In the genomic region with DNA sequence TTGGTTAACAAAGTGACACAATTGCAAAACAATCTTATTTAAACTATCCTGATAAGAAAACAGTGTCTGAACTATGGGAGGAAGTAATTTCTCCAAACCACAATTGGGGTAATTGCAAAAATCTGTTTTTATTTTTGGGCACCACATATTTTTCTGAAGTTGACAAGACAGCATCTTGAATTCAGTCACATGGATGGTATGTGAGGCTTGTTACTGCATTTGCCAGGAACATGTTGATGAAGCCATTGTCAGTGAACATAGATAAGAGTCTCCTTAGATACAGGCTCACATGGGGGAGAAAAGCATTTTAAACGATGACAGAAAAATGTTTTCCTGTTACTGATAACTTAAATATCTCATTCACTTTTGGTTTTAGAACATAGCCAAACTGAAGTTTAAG, we compare ENCODE assay signal across 18 cellular contexts. TPM values are rescaled to one million over a fixed set of nuclear protein-coding genes. Genes with fewer than 3 reads are reported as not detected.
DNase-seq lines count a peak whose midpoint lies in the region; ATAC-seq, FAIRE-seq and TF ChIP-seq lines count a peak whose summit lies in the region.
"Had no signal": no experiment of that assay in that cellular context is flagged by ENCODE, and none has a peak within 500 bp of the region (broad histone marks: within the 10 kb centered on the region; RNA-seq: fewer than 3 reads in every experiment).

No MANE protein-coding gene starts in this region.

- FAIRE-seq in GM19239 (lab: Jason Lieb, UNC) = no peak

- TF ChIP-seq CTCF in AG09319 (IDR thresholded peaks at IDR 0.05; ENCODE audit: low read depth, low read length) (no peak), IMR-90 (conservative IDR thresholded peaks at IDR 0.05; ENCODE audit: low read depth, low read length) (no peak), upper lobe of right lung (IDR thresholded peaks at IDR 0.05) (no peak)

- H3K4me2 ChIP-seq in IMR-90 (ENCODE audit: low read depth, low read length) = peak overlapping the region; percentile 60; the same call in 1 of the 2 replicates
- no peak overlapping the region for H3K4me2 ChIP-seq in mesenchymal stem cell (ENCODE audit: low read length, poor library complexity, severe bottlenecking)

- no peak overlapping the region for H4K91ac ChIP-seq in IMR-90 (ENCODE audit: insufficient read depth, low read depth, low read length)
- H4K91ac ChIP-seq in mesenchymal stem cell (ENCODE audit: low read length) = no peak overlapping the region

- CTCF ChIA-PET in IMR-90 (lab: Yijun Ruan, JAX) = no interaction called here

- H2AK5ac ChIP-seq in IMR-90 (ENCODE audit: low read depth, low read length) (peak overlapping the region; percentile 66; the same call in 1 of the 2 replicates), mesenchymal stem cell (ENCODE audit: low read length, severe bottlenecking) (no peak overlapping the region)

- H3K18ac ChIP-seq in IMR-90 (ENCODE audit: low read depth, low read length) = no peak overlapping the region
- H3K18ac ChIP-seq in mesenchymal stem cell (ENCODE audit: low read depth in 1 of 2, low read length in 2 of 2) = no peak overlapping the region

- H3K4ac ChIP-seq in IMR-90 (ENCODE audit: low read depth, low read length) (no peak overlapping the region), mesenchymal stem cell (ENCODE audit: low read depth in 1 of 2, low read length in 2 of 2) (no peak overlapping the region)

- no peaks in the 10 kb centered on the region for H3K9me3 ChIP-seq in IMR-90 (ENCODE audit: control insufficient read depth, insufficient read depth, low read length)
- H3K9me3 ChIP-seq in mesenchymal stem cell (ENCODE audit: control insufficient read depth, low read length) = no peaks in the 10 kb centered on the region
- H3K9me3 ChIP-seq in upper lobe of right lung = no peaks in the 10 kb centered on the region
- H3K9me3 ChIP-seq: colonic mucosa had no signal

- H3K56ac ChIP-seq in IMR-90 (ENCODE audit: extremely low read depth, insufficient read depth, low read length) = no peak overlapping the region

- H3K36me3 ChIP-seq in IMR-90 (ENCODE audit: control insufficient read depth, insufficient read depth, low read length) (no peaks in the 10 kb centered on the region), mesenchymal stem cell (ENCODE audit: control insufficient read depth in 1 of 2, insufficient read depth in 2 of 2, low read depth in 1 of 2, low read length in 2 of 2) (no peaks in the 10 kb centered on the region), upper lobe of right lung (no peaks in the 10 kb centered on the region)
- H3K36me3 ChIP-seq: colonic mucosa had no signal

- no peak overlapping the region for H3K27ac ChIP-seq in IMR-90 (ENCODE audit: insufficient read depth, low read length)
- H3K27ac ChIP-seq in mesenchymal stem cell (ENCODE audit: low read length, poor library complexity, severe bottlenecking) = no peak overlapping the region
- no peak overlapping the region for H3K27ac ChIP-seq in upper lobe of right lung
- H3K27ac ChIP-seq: colonic mucosa had no signal

- H2BK5ac ChIP-seq in IMR-90 (ENCODE audit: low read depth, low read length, poor library complexity, severe bottlenecking) (peak overlapping the region; percentile 72), mesenchymal stem cell (ENCODE audit: low read depth, low read length, poor library complexity, severe bottlenecking) (no peak overlapping the region)

- H3K14ac ChIP-seq in IMR-90 (replicated peaks; ENCODE audit: low read depth, low read length) = peak overlapping the region; percentile 77; the same call in 1 of the 2 replicates
- H3K14ac ChIP-seq in mesenchymal stem cell (ENCODE audit: low read length in 2 of 2) = no peak overlapping the region

- no peaks in the 10 kb centered on the region for H4K20me1 ChIP-seq in IMR-90 (ENCODE audit: insufficient read depth, low read length)

- no peak for TF ChIP-seq POLR2A in IMR-90 (IDR thresholded peaks at IDR 0.05; ENCODE audit: low read depth, low read length)

- H2AFZ ChIP-seq in IMR-90 (replicated peaks; ENCODE audit: low read length, poor library complexity) = no peak overlapping the region
- no peak overlapping the region for H2AFZ ChIP-seq in mesenchymal stem cell (ENCODE audit: low read depth, low read length)

- H3K23ac ChIP-seq in IMR-90 (ENCODE audit: low read depth, low read length) (no peak overlapping the region), mesenchymal stem cell (ENCODE audit: low read length in 2 of 2) (no peak overlapping the region)

- peaks cover 4% of the 10 kb centered on the region; the same call in 1 of the 2 replicates for H3K9me1 ChIP-seq in IMR-90 (ENCODE audit: insufficient read depth, low read length)

- no peak overlapping the region for H2BK12ac ChIP-seq in mesenchymal stem cell (ENCODE audit: low read length in 2 of 2)

- H3K79me1 ChIP-seq in IMR-90 (ENCODE audit: low read depth in 1 of 2, low read length in 2 of 2) = peaks cover 4 to 12% of the 10 kb centered on the region in 2 experiments; a peak in 3 of 4 replicates
- H3K79me1 ChIP-seq in mesenchymal stem cell (replicated peaks; ENCODE audit: low read length, poor library complexity, severe bottlenecking) = peaks cover 2% of the 10 kb centered on the region

- no peak overlapping the region for H2AK9ac ChIP-seq in IMR-90 (replicated peaks; ENCODE audit: low read depth, low read length, poor library complexity)

- intact Hi-C loops in IMR-90 (cut with micrococcal nuclease) = no loop called here
- intact Hi-C loops in upper lobe of right lung (cut with DNase I) = no loop called here

- peak; percentile 16 for DNase-seq in AG09319 (ENCODE audit: extremely low read depth, low read depth)
- peak; percentile 50 for DNase-seq in IMR-90
- peak; percentile 32 for DNase-seq in dermis blood vessel endothelial cell
- no peak for DNase-seq in mesenchymal stem cell
- DNase-seq in GF-D8 (lab: John Stamatoyannopoulos, UW) = no peak
- no peak for DNase-seq in GM19239 (ENCODE audit: insufficient read length, low spot score)
- no peak for DNase-seq in upper lobe of right lung
- DNase-seq in NCI-H1694 treated with DMSO at 0.1 percent for 48 hours (lab: John Stamatoyannopoulos, UW) = no peak
- DNase-seq: activated CD4-positive, alpha-beta T cell treated with anti-CD3 and anti-CD28 coated beads, Interleukin-2, amount 10 ng/mL, durations not matched to agents 24 days and 14 days; activated naive CD8-positive, alpha-beta T cell treated with anti-CD3 and anti-CD28 coated beads, Interleukin-2, amount 50 U/mL, for 24 hours; activated T-cell treated with anti-CD3 and anti-CD28 coated beads, Interleukin-2, amount 50 U/mL, for 24 hours; colonic mucosa; DMS53; NCI-H1694; NCI-H526 treated with DMSO at 0.1 percent for 48 hours; RPMI8226; stimulated activated naive CD8-positive, alpha-beta T cell treated with anti-CD3 and anti-CD28 coated beads, Interleukin-15, Interleukin-2, amounts not matched to agents 100 U/mL and 50 U/mL, for 24 hours had no signal

- no CpG with 5 or more reads among the region's 1 CpG for WGBS in IMR-90 (ENCODE audit: extremely low coverage in 2 of 2, insufficient read length in 1 of 2), 2 experiments
- WGBS in mesenchymal stem cell = no CpG with 5 or more reads among the region's 1 CpG

- ATAC-seq in IMR-90 (ENCODE audit: low read depth) = no peak
- no peak for ATAC-seq in upper lobe of right lung
- ATAC-seq: activated naive CD8-positive, alpha-beta T cell treated with anti-CD3 and anti-CD28 coated beads, Interleukin-2, amount 50 U/mL, for 24 hours; esophagus mucosa; stimulated activated naive CD8-positive, alpha-beta T cell treated with anti-CD3 and anti-CD28 coated beads, Interleukin-15, Interleukin-2, amounts not matched to agents 100 U/mL and 50 U/mL, for 24 hours had no signal

- H2BK15ac ChIP-seq in IMR-90 (ENCODE audit: low read depth, low read length) = no peak overlapping the region; the same call in 2 of the 3 replicates
- H2BK15ac ChIP-seq in mesenchymal stem cell (ENCODE audit: low read depth, poor library complexity, severe bottlenecking) = no peak overlapping the region

- POLR2A ChIA-PET in IMR-90 (lab: Charles Lee; ENCODE audit: unreplicated experiment) = no interaction called here

- in situ Hi-C loops in IMR-90 (cut with MboI; ENCODE audit: low sequenced_read_pairs) = no loop called here

- peak overlapping the region; percentile 53; the same call in 1 of the 2 replicates for H2BK20ac ChIP-seq in IMR-90 (ENCODE audit: low read depth, low read length)

- H2BK120ac ChIP-seq in IMR-90 (ENCODE audit: low read depth, low read length) = peak overlapping the region; percentile 76; the same call in 1 of the 2 replicates
- no peak overlapping the region for H2BK120ac ChIP-seq in mesenchymal stem cell (ENCODE audit: low read depth, low read length)

- no peak overlapping the region for H4K5ac ChIP-seq in IMR-90 (ENCODE audit: low read depth, low read length)

- H4K8ac ChIP-seq in IMR-90 (ENCODE audit: low read depth in 2 of 2, low read length in 2 of 2) (peak overlapping the region in 1 of 2 experiments; percentile 36; a peak in 1 of 4 replicates), mesenchymal stem cell (ENCODE audit: low read length) (no peak overlapping the region)

- H3K4me3 ChIP-seq in IMR-90 (ENCODE audit: insufficient read depth, low read depth, low read length) (no peak overlapping the region), mesenchymal stem cell (ENCODE audit: insufficient read depth in 1 of 2, low read depth in 1 of 2, low read length in 2 of 2) (no peak overlapping the region), upper lobe of right lung (no peak overlapping the region)
- H3K4me3 ChIP-seq: colonic mucosa had no signal

- H3K9ac ChIP-seq in IMR-90 (ENCODE audit: low read depth, low read length) (no peak overlapping the region), mesenchymal stem cell (ENCODE audit: low read length) (peak overlapping the region; percentile 69)

- no peak for TF ChIP-seq RAD21 in IMR-90 (IDR thresholded peaks at IDR 0.05; ENCODE audit: low read length)

- H3K27me3 ChIP-seq in IMR-90 (ENCODE audit: control insufficient read depth, insufficient read depth, low read length) = no peaks in the 10 kb centered on the region
- H3K27me3 ChIP-seq in mesenchymal stem cell (ENCODE audit: control insufficient read depth in 1 of 2, insufficient read depth in 1 of 2, low read length in 2 of 2) = no peaks in the 10 kb centered on the region
- H3K27me3 ChIP-seq in upper lobe of right lung = no peaks in the 10 kb centered on the region
- H3K27me3 ChIP-seq: colonic mucosa had no signal

- BruUV-seq in IMR-90 (replicated peaks; lab: Mats Ljungman, UMichigan) = no TSS peak

- H3K4me1 ChIP-seq in IMR-90 (ENCODE audit: control insufficient read depth, insufficient read depth, low read length) (peaks cover 3% of the 10 kb centered on the region; the same call in 1 of the 2 replicates), mesenchymal stem cell (ENCODE audit: control insufficient read depth, insufficient read depth, low read depth, low read length) (no peaks in the 10 kb centered on the region), upper lobe of right lung (no peaks in the 10 kb centered on the region)
- H3K4me1 ChIP-seq: colonic mucosa had no signal

- dilution Hi-C loops in IMR-90 (cut with HindIII; ENCODE audit: low sequenced_read_pairs, unreplicated experiment) = no loop called here

RNA-seq across cellular contexts. Expression of gene USP53, which starts 5.5 kb away (rescaled TPM):
- total RNA-seq in IMR-90 (2012; rRNA removed) (24.0 and 34.7 TPM in 2 replicates), dermis blood vessel endothelial cell (23.8 and 39.2 TPM in 2 replicates), upper lobe of right lung (80.5 TPM)
- 7.6 and 11.2 TPM in 2 replicates for polyA plus RNA-seq in IMR-90 (2012; rRNA removed)
- 1.5 and 2.7 TPM in 2 replicates for polyA plus RNA-seq in IMR-90 (2012; cell fraction: cytosol; rRNA removed)
- 2.8 and 32.8 TPM in 2 replicates for polyA plus RNA-seq in IMR-90 (2012; cell fraction: nucleus; rRNA removed; ENCODE audit: low replicate concordance)
- 17.7 TPM for polyA plus RNA-seq in mesenchymal stem cell (2013, experiment 1 of 2)
- 17.4 TPM for polyA plus RNA-seq in mesenchymal stem cell (2013, experiment 2 of 2)

Comparison
In these comparisons a context has a peak if more than half of its experiments do, and no peak if none do; other contexts are left out.
1. DNase-seq: peak in AG09319 (single experiment), IMR-90 (single experiment) and dermis blood vessel endothelial cell (single experiment); none in mesenchymal stem cell (single experiment), GF-D8 (single experiment), GM19239 (single experiment), upper lobe of right lung (single experiment) and NCI-H1694 treated with DMSO at 0.1 percent for 48 hours (single experiment).